Comparison of ENCODE assay signal across 9 cellular contexts in genomic region chr10:109914966-109915365, GRCh38. TPM values are rescaled to one million over a fixed set of nuclear protein-coding genes. Genes with fewer than 3 reads are reported as not detected.
A peak's percentile ranks its signal among the peaks of the same experiment; 100 is the strongest.
DNase-seq lines count a peak whose midpoint lies in the region; ATAC-seq and TF ChIP-seq lines count a peak whose summit lies in the region.
"Had no signal": no experiment of that assay in that cellular context is flagged by ENCODE, and none has a peak within 500 bp of the region (broad histone marks: within the 10 kb centered on the region; RNA-seq: fewer than 3 reads in every experiment).

No MANE protein-coding gene starts in this region.

- peak; percentile 44 for ATAC-seq in HG03432 (IDR thresholded peaks at IDR 0.05; ENCODE audit: unreplicated experiment)
- peak; percentile 92 for ATAC-seq in stimulated activated effector memory CD8-positive, alpha-beta T cell treated with anti-CD3 and anti-CD28 coated beads, Interleukin-12 subunit alpha, Interleukin-12 subunit beta, amount 100 ng/mL, for 72 hours
- ATAC-seq in GM19397 (IDR thresholded peaks at IDR 0.05; ENCODE audit: unreplicated experiment): no peak
- no peak for ATAC-seq in HG02759 (IDR thresholded peaks at IDR 0.05; ENCODE audit: unreplicated experiment)

- peaks cover 60% of the 10 kb centered on the region for H3K4me1 Mint-ChIP-seq in T-helper 2 cell treated with Interferon-gamma antibody and Interleukin-4, amounts not matched to agents 5 μg/mL and 100 μg/mL, for 36 hours (ENCODE audit: low read depth)
- H3K4me1 Mint-ChIP-seq in stimulated activated effector memory CD8-positive, alpha-beta T cell treated with anti-CD3 and anti-CD28 coated beads, Interleukin-12 subunit alpha, Interleukin-12 subunit beta, amount 100 ng/mL, for 72 hours: peaks cover 82% of the 10 kb centered on the region

- TF ChIP-seq CTCF in epithelial cell of proximal tubule (conservative IDR thresholded peaks at IDR 0.05; ENCODE audit: low read depth, low read length): no peak

- peaks cover 52% of the 10 kb centered on the region for H3K36me3 Mint-ChIP-seq in T-helper 2 cell treated with Interferon-gamma antibody and Interleukin-4, amounts not matched to agents 5 μg/mL and 100 μg/mL, for 36 hours (ENCODE audit: low read depth)
- H3K36me3 Mint-ChIP-seq in stimulated activated effector memory CD8-positive, alpha-beta T cell treated with anti-CD3 and anti-CD28 coated beads, Interleukin-12 subunit alpha, Interleukin-12 subunit beta, amount 100 ng/mL, for 72 hours: peaks cover 54% of the 10 kb centered on the region

- no peaks in the 10 kb centered on the region for H3K27me3 Mint-ChIP-seq in T-helper 2 cell treated with Interferon-gamma antibody and Interleukin-4, amounts not matched to agents 5 μg/mL and 100 μg/mL, for 36 hours (ENCODE audit: low read depth)
- H3K27me3 Mint-ChIP-seq: IgD-negative memory B cell had no signal

- no peaks in the 10 kb centered on the region for H3K9me3 Mint-ChIP-seq in T-helper 2 cell treated with Interferon-gamma antibody and Interleukin-4, amounts not matched to agents 5 μg/mL and 100 μg/mL, for 36 hours
- no peaks in the 10 kb centered on the region for H3K9me3 Mint-ChIP-seq in stimulated activated effector memory CD8-positive, alpha-beta T cell treated with anti-CD3 and anti-CD28 coated beads, Interleukin-12 subunit alpha, Interleukin-12 subunit beta, amount 100 ng/mL, for 72 hours
- H3K9me3 Mint-ChIP-seq: IgD-negative memory B cell had no signal

- DNase-seq in GDM1 (lab: John Stamatoyannopoulos, UW) (peak; percentile 38), epithelial cell of proximal tubule (ENCODE audit: low read depth) (peak; percentile 83), COLO829 (ENCODE audit: low spot score) (no peak)
- peak; percentile 49 for DNase-seq in T-helper 2 cell treated with Interferon-gamma antibody and Interleukin-4, amounts not matched to agents 5 μg/mL and 100 μg/mL, for 36 hours (ENCODE audit: low spot score)
- no peak for DNase-seq in stimulated activated effector memory CD8-positive, alpha-beta T cell treated with anti-CD3 and anti-CD28 coated beads, Interleukin-12 subunit alpha, Interleukin-12 subunit beta, amount 100 ng/mL, for 72 hours (ENCODE audit: low spot score in 2 of 2)

- peak overlapping the region; percentile 77 for H3K27ac Mint-ChIP-seq in T-helper 2 cell treated with Interferon-gamma antibody and Interleukin-4, amounts not matched to agents 5 μg/mL and 100 μg/mL, for 36 hours
- peak overlapping the region; percentile 76 for H3K27ac Mint-ChIP-seq in stimulated activated effector memory CD8-positive, alpha-beta T cell treated with anti-CD3 and anti-CD28 coated beads, Interleukin-12 subunit alpha, Interleukin-12 subunit beta, amount 100 ng/mL, for 72 hours
- H3K27ac Mint-ChIP-seq: IgD-negative memory B cell had no signal

- H3K4me3 ChIP-seq in epithelial cell of proximal tubule (ENCODE audit: low read depth, low read length): no peak overlapping the region

- H3K4me3 Mint-ChIP-seq in T-helper 2 cell treated with Interferon-gamma antibody and Interleukin-4, amounts not matched to agents 5 μg/mL and 100 μg/mL, for 36 hours: peak overlapping the region; percentile 19
- peak overlapping the region; percentile 14 for H3K4me3 Mint-ChIP-seq in stimulated activated effector memory CD8-positive, alpha-beta T cell treated with anti-CD3 and anti-CD28 coated beads, Interleukin-12 subunit alpha, Interleukin-12 subunit beta, amount 100 ng/mL, for 72 hours

RNA-seq across cellular contexts. Expression of gene XPNPEP1, which starts 8.3 kb away (rescaled TPM):
- 98.1 and 191 TPM in 2 replicates for total RNA-seq in epithelial cell of proximal tubule

Comparison
In these comparisons a context has a peak if more than half of its experiments do, and no peak if none do; other contexts are left out.
1. DNase-seq: peak in GDM1 (single experiment), T-helper 2 cell treated with Interferon-gamma antibody and Interleukin-4, amounts not matched to agents 5 μg/mL and 100 μg/mL, for 36 hours (single experiment) and epithelial cell of proximal tubule (single experiment); none in stimulated activated effector memory CD8-positive, alpha-beta T cell treated with anti-CD3 and anti-CD28 coated beads, Interleukin-12 subunit alpha, Interleukin-12 subunit beta, amount 100 ng/mL, for 72 hours (0 of 2) and COLO829 (single experiment).
2. ATAC-seq: peak in HG03432 (single experiment) and stimulated activated effector memory CD8-positive, alpha-beta T cell treated with anti-CD3 and anti-CD28 coated beads, Interleukin-12 subunit alpha, Interleukin-12 subunit beta, amount 100 ng/mL, for 72 hours (single experiment); none in GM19397 (single experiment) and HG02759 (single experiment).